Comparison of ENCODE assay signal across 23 cellular contexts in genomic region chr2:181046833-181047232, GRCh38.
A peak's percentile ranks its signal among the peaks of the same experiment; 100 is the strongest.
DNase-seq lines count a peak whose midpoint lies in the region; ATAC-seq lines count a peak whose summit lies in the region.
"Had no signal": no experiment of that assay in that cellular context is flagged by ENCODE, and none has a peak within 500 bp of the region (broad histone marks: within the 10 kb centered on the region; RNA-seq: fewer than 3 reads in every experiment).

No MANE protein-coding gene starts in this region.

- H3K27ac Mint-ChIP-seq in activated CD8-positive, alpha-beta memory T cell treated with anti-CD3 and anti-CD28 coated beads, Interleukin-2, amount 10 ng/mL, durations not matched to agents 7 days and 5 days, result no peak overlapping the region
- no peak overlapping the region for H3K27ac Mint-ChIP-seq in stimulated activated effector memory CD8-positive, alpha-beta T cell treated with anti-CD3 and anti-CD28 coated beads, Interleukin-12 subunit alpha, Interleukin-12 subunit beta, amount 100 ng/mL, for 72 hours
- H3K27ac Mint-ChIP-seq: T-helper 1 cell treated with Interleukin-12 subunit alpha and Interleukin-12 subunit beta and Interleukin-4 antibody, amounts not matched to agents 30 μg/mL and 1 μg/mL, for 36 hours had no signal

- H3K4me1 Mint-ChIP-seq in activated CD8-positive, alpha-beta memory T cell treated with anti-CD3 and anti-CD28 coated beads, Interleukin-2, amount 10 ng/mL, durations not matched to agents 7 days and 5 days, result peaks cover 4% of the 10 kb centered on the region
- H3K4me1 Mint-ChIP-seq in stimulated activated effector memory CD8-positive, alpha-beta T cell treated with anti-CD3 and anti-CD28 coated beads, Interleukin-12 subunit alpha, Interleukin-12 subunit beta, amount 100 ng/mL, for 72 hours, result no peaks in the 10 kb centered on the region

- H3K4me3 Mint-ChIP-seq in activated CD8-positive, alpha-beta memory T cell treated with anti-CD3 and anti-CD28 coated beads, Interleukin-2, amount 10 ng/mL, durations not matched to agents 7 days and 5 days, result no peak overlapping the region
- H3K4me3 Mint-ChIP-seq in stimulated activated effector memory CD8-positive, alpha-beta T cell treated with anti-CD3 and anti-CD28 coated beads, Interleukin-12 subunit alpha, Interleukin-12 subunit beta, amount 100 ng/mL, for 72 hours, result no peak overlapping the region
- H3K4me3 Mint-ChIP-seq: T-helper 1 cell treated with Interleukin-12 subunit alpha and Interleukin-12 subunit beta and Interleukin-4 antibody, amounts not matched to agents 30 μg/mL and 1 μg/mL, for 36 hours had no signal

- no peaks in the 10 kb centered on the region for H3K27me3 Mint-ChIP-seq in activated CD8-positive, alpha-beta memory T cell treated with anti-CD3 and anti-CD28 coated beads, Interleukin-2, amount 10 ng/mL, durations not matched to agents 7 days and 5 days

- intact Hi-C loops in left ventricle myocardium superior (cut with micrococcal nuclease), result no loop called here

- H3K9me3 Mint-ChIP-seq in activated CD8-positive, alpha-beta memory T cell treated with anti-CD3 and anti-CD28 coated beads, Interleukin-2, amount 10 ng/mL, durations not matched to agents 7 days and 5 days (ENCODE audit: low read depth), result no peaks in the 10 kb centered on the region
- H3K9me3 Mint-ChIP-seq in stimulated activated effector memory CD8-positive, alpha-beta T cell treated with anti-CD3 and anti-CD28 coated beads, Interleukin-12 subunit alpha, Interleukin-12 subunit beta, amount 100 ng/mL, for 72 hours, result no peaks in the 10 kb centered on the region
- H3K9me3 Mint-ChIP-seq: T-helper 1 cell treated with Interleukin-12 subunit alpha and Interleukin-12 subunit beta and Interleukin-4 antibody, amounts not matched to agents 30 μg/mL and 1 μg/mL, for 36 hours had no signal

- CTCF ChIA-PET in activated CD8-positive, alpha-beta memory T cell treated with anti-CD3 and anti-CD28 coated beads, Interleukin-2, amount 10 ng/mL, durations not matched to agents 7 days and 5 days (lab: Charles Lee), result interaction anchor here (3.1 kb wide), 2 partner anchors 12 to 66 kb away, joined by 11 to 20 read pairs; partner anchors contain the start of gene UBE2E3

- DNase-seq in activated CD8-positive, alpha-beta memory T cell treated with anti-CD3 and anti-CD28 coated beads, Interleukin-2, amount 10 ng/mL, durations not matched to agents 7 days and 5 days, result no peak
- DNase-seq in activated CD8-positive, alpha-beta memory T cell treated with anti-CD3 and anti-CD28 coated beads for 24 hours, result no peak
- no peak for DNase-seq in stimulated activated effector memory CD8-positive, alpha-beta T cell treated with anti-CD3 and anti-CD28 coated beads, Interleukin-12 subunit alpha, Interleukin-12 subunit beta, amount 100 ng/mL, for 72 hours (ENCODE audit: low spot score in 2 of 2)
- DNase-seq in amygdala (lab: John Stamatoyannopoulos, UW), result no peak
- DNase-seq in activated CD4-positive, alpha-beta T cell treated with anti-CD3 and anti-CD28 coated beads, Interleukin-2, amount 50 U/mL, for 48 hours, result no peak
- no peak for DNase-seq in left ventricle myocardium superior
- DNase-seq: 8988T; activated T-cell treated with anti-CD3 and anti-CD28 coated beads, Interleukin-2, amount 50 U/mL, for 1 hour; AML-193; amniotic stem cell; caudate nucleus; dorsolateral prefrontal cortex; Kasumi-1; NCI-H1048; NCI-H2081 treated with DMSO at 0.1 percent for 48 hours; NCI-H446 treated with DMSO at 0.1 percent for 48 hours; Peyer's patch; small intestine; stimulated activated naive CD4-positive, alpha-beta T cell treated with Interleukin-2 at 50 U/mL for 16 hours; upper lobe of left lung had no signal

- no peaks in the 10 kb centered on the region for H3K36me3 Mint-ChIP-seq in activated CD8-positive, alpha-beta memory T cell treated with anti-CD3 and anti-CD28 coated beads, Interleukin-2, amount 10 ng/mL, durations not matched to agents 7 days and 5 days
- no peaks in the 10 kb centered on the region for H3K36me3 Mint-ChIP-seq in stimulated activated effector memory CD8-positive, alpha-beta T cell treated with anti-CD3 and anti-CD28 coated beads, Interleukin-12 subunit alpha, Interleukin-12 subunit beta, amount 100 ng/mL, for 72 hours

- ATAC-seq in activated CD8-positive, alpha-beta memory T cell treated with anti-CD3 and anti-CD28 coated beads, Interleukin-2, amount 10 ng/mL, durations not matched to agents 7 days and 5 days, result peak; percentile 78
- ATAC-seq in GM21576 (IDR thresholded peaks at IDR 0.05; ENCODE audit: unreplicated experiment) (peak; percentile 50), HG03280 (IDR thresholded peaks at IDR 0.05; ENCODE audit: unreplicated experiment) (peak; percentile 65), left ventricle myocardium superior (no peak)
- ATAC-seq in stimulated activated effector memory CD8-positive, alpha-beta T cell treated with anti-CD3 and anti-CD28 coated beads, Interleukin-12 subunit alpha, Interleukin-12 subunit beta, amount 100 ng/mL, for 72 hours, result peak; percentile 61
